25 cellular contexts compared by ENCODE assay signal in genomic region chr2:152244241-152244640, GRCh38.
A peak's percentile ranks its signal among the peaks of the same experiment; 100 is the strongest.
DNase-seq lines count a peak whose midpoint lies in the region; ATAC-seq, FAIRE-seq and TF ChIP-seq lines count a peak whose summit lies in the region.
"Had no signal": no experiment of that assay in that cellular context is flagged by ENCODE, and none has a peak within 500 bp of the region (broad histone marks: within the 10 kb centered on the region; RNA-seq: fewer than 3 reads in every experiment).

No MANE protein-coding gene starts in this region.

- no peak overlapping the region for H2BK5ac ChIP-seq in neuronal stem cell (ENCODE audit: low read length)

- no peaks in the 10 kb centered on the region for H4K20me1 ChIP-seq in HepG2 (ENCODE audit: insufficient read depth, low read length)

- DNase-seq in HepG2 (ENCODE audit: low spot score), result no peak
- no peak for DNase-seq in right lobe of liver
- DNase-seq in islet precursor cell, result peak; percentile 77
- no peak for DNase-seq in neuronal stem cell (ENCODE audit: low spot score)
- DNase-seq in NCI-H774 (lab: John Stamatoyannopoulos, UW), result no peak
- DNase-seq: Caco-2; CD8-positive, alpha-beta T cell; GDM1; Kasumi-1; MV-4-11; NCI-H1105; NCI-H1436 treated with DMSO at 0.1 percent for 48 hours; NCI-H187 treated with DMSO at 0.1 percent for 48 hours; NCI-H2171 treated with DMSO at 0.1 percent for 48 hours; NCI-H524 treated with DMSO at 0.1 percent for 48 hours; PC-9; Right ventricle myocardium superior had no signal

- no peak overlapping the region for H4K8ac ChIP-seq in neuronal stem cell (ENCODE audit: low read depth, low read length)

- no peaks in the 10 kb centered on the region for H3K79me2 ChIP-seq in HepG2 (ENCODE audit: insufficient read depth, low read length)

- no peak overlapping the region for H2AK5ac ChIP-seq in neuronal stem cell (ENCODE audit: low read depth, low read length)

- H2BK12ac ChIP-seq in neuronal stem cell (ENCODE audit: low read length), result no peak overlapping the region

- TF ChIP-seq RAD21 in HepG2 (CRISPR knock-in tag; IDR thresholded peaks at IDR 0.05), result no peak

- TF ChIP-seq CTCF in HepG2 (CRISPR knock-in tag; IDR thresholded peaks at IDR 0.05) (no peak), right lobe of liver (IDR thresholded peaks at IDR 0.05) (no peak)

- H3K23ac ChIP-seq in neuronal stem cell (ENCODE audit: low read depth, low read length, poor library complexity), result no peak overlapping the region

- H3K27ac ChIP-seq in HepG2 (ENCODE audit: extremely low read length, insufficient read depth, low read length) (peak overlapping the region; percentile 38), right lobe of liver (no peak overlapping the region), neuronal stem cell (replicated peaks; ENCODE audit: low read length) (peak overlapping the region; percentile 66)
- H3K27ac ChIP-seq: C4-2B, PC-9, SJSA1 had no signal

- H2BK15ac ChIP-seq in neuronal stem cell (ENCODE audit: low read length), result no peak overlapping the region

- no peaks in the 10 kb centered on the region for H3K36me3 ChIP-seq in HepG2 (replicated peaks in 1 of 2; ENCODE audit: control insufficient read depth in 1 of 2, insufficient read depth in 2 of 2, low read length in 2 of 2)
- H3K36me3 ChIP-seq in right lobe of liver, result no peaks in the 10 kb centered on the region
- H3K36me3 ChIP-seq in neuronal stem cell (replicated peaks in 1 of 2; ENCODE audit: control insufficient read depth in 2 of 2, insufficient read depth in 2 of 2, low read length in 2 of 2), result no peaks in the 10 kb centered on the region
- H3K36me3 ChIP-seq: SJSA1 had no signal

- 32% methylated on average over 7 of the region's 7 CpGs for WGBS in HepG2 (ENCODE audit: low lambda C conversion rate)
- 66% methylated on average over 7 of the region's 7 CpGs for WGBS in right lobe of liver (ENCODE audit: insufficient coverage, low coverage, low lambda C conversion rate, missing lambda C conversion rate)
- no CpG with 5 or more reads among the region's 7 CpGs for WGBS in neuronal stem cell (ENCODE audit: extremely low coverage in 2 of 2, insufficient read length in 2 of 2, insufficient replicate concordance in 1 of 2), 2 donors

- H2BK120ac ChIP-seq in neuronal stem cell (ENCODE audit: low read depth, low read length), result no peak overlapping the region

- H3K4ac ChIP-seq in neuronal stem cell (ENCODE audit: low read length), result no peak overlapping the region

- no peak overlapping the region for H3K14ac ChIP-seq in neuronal stem cell (ENCODE audit: low read length)

- no peaks in the 10 kb centered on the region for H3K79me1 ChIP-seq in neuronal stem cell (ENCODE audit: low read depth, low read length)

- H3K18ac ChIP-seq in neuronal stem cell (ENCODE audit: low read length), result peak overlapping the region; percentile 50

- FAIRE-seq in HepG2 (lab: Jason Lieb, UNC), result no peak
- FAIRE-seq: A204.1, GM12891, H54, K562 had no signal

- peaks cover 27% of the 10 kb centered on the region for H3K4me1 ChIP-seq in HepG2 (ENCODE audit: insufficient read depth, low read length)
- no peaks in the 10 kb centered on the region for H3K4me1 ChIP-seq in right lobe of liver
- peaks cover 7 to 17% of the 10 kb centered on the region in 2 donors for H3K4me1 ChIP-seq in neuronal stem cell (ENCODE audit: control insufficient read depth in 2 of 2, insufficient read depth in 1 of 2, low read depth in 1 of 2, low read length in 2 of 2)

- peak overlapping the region; percentile 65 for H3K4me2 ChIP-seq in HepG2 (ENCODE audit: low read depth, low read length)
- H3K4me2 ChIP-seq in neuronal stem cell (ENCODE audit: insufficient read depth, low read length, poor library complexity, severe bottlenecking), result no peak overlapping the region
- H3K4me2 ChIP-seq: PC-9 had no signal

- TF ChIP-seq EP300 in HepG2 (IDR thresholded peaks at IDR 0.05; ENCODE audit: low read depth in 2 of 2, low read length in 2 of 2) (no peak), HepG2 (CRISPR knock-in tag; IDR thresholded peaks at IDR 0.05; ENCODE audit: borderline replicate concordance) (no peak)

- ATAC-seq in HepG2 (no peak), right lobe of liver (no peak), HG02884 (IDR thresholded peaks at IDR 0.05; ENCODE audit: unreplicated experiment) (no peak), HG03439 (IDR thresholded peaks at IDR 0.05; ENCODE audit: unreplicated experiment) (no peak)
- ATAC-seq: CD8-positive, alpha-beta T cell; K562 had no signal

- H3K9ac ChIP-seq in HepG2 (ENCODE audit: insufficient read depth, low read depth, low read length) (no peak overlapping the region), neuronal stem cell (ENCODE audit: low read depth, low read length, poor library complexity) (no peak overlapping the region)

- no TSS peak for BruUV-seq in HepG2 (replicated peaks; lab: Mats Ljungman, UMichigan)

- H4K91ac ChIP-seq in neuronal stem cell (ENCODE audit: low read depth, low read length, poor library complexity), result no peak overlapping the region

- in situ Hi-C loops in HepG2 (cut with HindIII; ENCODE audit: extremely low pct_ligation_motif_present, low pct_unique_long_range_greater_than_20kb), result no loop called here

- no peaks in the 10 kb centered on the region; a peak in 1 of 5 replicates for H3K27me3 ChIP-seq in HepG2 (ENCODE audit: control insufficient read depth in 1 of 2, insufficient read depth in 2 of 2, low read length in 2 of 2)
- no peaks in the 10 kb centered on the region for H3K27me3 ChIP-seq in right lobe of liver
- H3K27me3 ChIP-seq in neuronal stem cell (ENCODE audit: control insufficient read depth in 3 of 3, insufficient read depth in 3 of 3, low read depth in 1 of 3, low read length in 3 of 3), result peaks cover 0 to 8% (median 0%) of the 10 kb centered on the region in 3 experiments
- H3K27me3 ChIP-seq: SJSA1 had no signal

- intact Hi-C loops in HepG2 (cut with micrococcal nuclease; ENCODE audit: unreplicated experiment) (no loop called here), right lobe of liver (cut with DNase I) (no loop called here)

- CTCF ChIA-PET in HepG2 (lab: Yijun Ruan, JAX; ENCODE audit: low intra/inter-chr PET ratio, low total read pairs), result no interaction called here

- POLR2A ChIA-PET in HepG2 (lab: Yijun Ruan, JAX), result no interaction called here

- H2AFZ ChIP-seq in HepG2 (ENCODE audit: low read length), result peak overlapping the region; percentile 12
- peak overlapping the region; percentile 11 for H2AFZ ChIP-seq in neuronal stem cell (ENCODE audit: low read length)
- H2AFZ ChIP-seq: PC-9 had no signal

- peaks cover 10% of the 10 kb centered on the region; the same call in 1 of the 2 replicates for H3K9me3 ChIP-seq in HepG2 (ENCODE audit: low read length)
- no peaks in the 10 kb centered on the region for H3K9me3 ChIP-seq in right lobe of liver
- H3K9me3 ChIP-seq in neuronal stem cell (replicated peaks in 1 of 2; ENCODE audit: control insufficient read depth in 2 of 2, insufficient read depth in 1 of 2, low read depth in 1 of 2, low read length in 2 of 2), result peaks cover 4 to 7% of the 10 kb centered on the region in 2 donors

- TF ChIP-seq POLR2A in HepG2 (IDR thresholded peaks at IDR 0.05; ENCODE audit: insufficient read depth in 1 of 2, low read depth in 2 of 2, low read length in 2 of 2) (no peak), right lobe of liver (IDR thresholded peaks at IDR 0.05) (no peak)

- H3K4me3 ChIP-seq in HepG2 (replicated peaks in 1 of 3; ENCODE audit: insufficient read depth in 1 of 3, low read depth in 2 of 3, low read length in 3 of 3), result peak overlapping the region in 2 of 3 experiments; percentile 13 to 23; a peak in 1 of 6 replicates
- H3K4me3 ChIP-seq in right lobe of liver, result no peak overlapping the region
- H3K4me3 ChIP-seq in neuronal stem cell (ENCODE audit: low read length in 2 of 2), result no peak overlapping the region
- H3K4me3 ChIP-seq: K562, PC-9, SJSA1 had no signal

TF ChIP-seq in HepG2, 621 proteins besides CTCF, POLR2A, EP300 and RAD21 (continues in another document):
- TF ChIP-seq TFAP4 (IDR thresholded peaks at IDR 0.05; ENCODE audit: borderline replicate concordance, low read depth) (0 out of 2 replicates have a peak, but pooled peaks have one; percentile 2), ONECUT2 (CRISPR knock-in tag; IDR thresholded peaks at IDR 0.05) (no peak), YEATS2 (CRISPR knock-in tag; IDR thresholded peaks at IDR 0.05; ENCODE audit: borderline replicate concordance) (no peak), CBX1 (IDR thresholded peaks at IDR 0.05; ENCODE audit: low read depth) (no peak), MTERF4 (CRISPR knock-in tag; IDR thresholded peaks at IDR 0.05) (0 out of 2 replicates have a peak, but pooled peaks have one; percentile 8)

Comparison
In these comparisons a context has a peak if more than half of its experiments do, and no peak if none do; other contexts are left out.
1. H3K27ac ChIP-seq: peak in HepG2 (single experiment) and neuronal stem cell (single experiment); none in right lobe of liver (0 of 3).
2. H3K4me3 ChIP-seq: peak in HepG2 (2 of 3); none in right lobe of liver (0 of 3) and neuronal stem cell (0 of 2).